In the genomic region with DNA sequence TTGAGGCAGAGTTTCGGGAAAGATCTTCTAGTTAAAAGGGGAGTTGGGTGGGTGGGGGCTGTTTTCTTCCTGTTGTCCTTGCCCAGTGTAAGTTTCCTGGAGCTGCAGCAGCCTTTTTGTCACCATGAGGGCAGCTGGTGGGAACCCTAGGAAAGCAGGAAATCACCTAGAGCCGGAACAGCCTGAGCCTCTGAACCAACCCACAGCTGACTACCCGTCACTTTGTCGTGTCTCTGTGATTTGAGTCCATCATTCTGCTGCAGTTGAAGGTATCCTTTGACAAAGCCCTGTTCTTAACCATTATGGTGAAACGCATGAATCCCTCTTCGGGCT, we compare ENCODE assay signal across 8 cellular contexts. TPM values are rescaled to one million over a fixed set of nuclear protein-coding genes. Genes with fewer than 3 reads are reported as not detected.
DNase-seq lines count a peak whose midpoint lies in the region; ATAC-seq and TF ChIP-seq lines count a peak whose summit lies in the region.

No MANE protein-coding gene starts in this region.

- H3F3A ChIP-seq in PC-9 (ENCODE audit: insufficient read depth, low read depth): no peaks in the 10 kb centered on the region

- no peaks in the 10 kb centered on the region for H3K36me3 ChIP-seq in CD8-positive, alpha-beta T cell (ENCODE audit: insufficient read depth, low read length)
- H3K36me3 ChIP-seq in PC-9 (ENCODE audit: low read depth) (no peaks in the 10 kb centered on the region), endodermal cell (ENCODE audit: control insufficient read depth, insufficient read depth, low read length) (no peaks in the 10 kb centered on the region)

- CTCF ChIA-PET in CD8-positive, alpha-beta T cell (lab: Charles Lee): interaction anchor here (1.6 to 4.1 kb wide), 5 partner anchors 10 to 76 kb away, joined by 3 to 45 read pairs (median 5); a partner anchor contains a TSS
- CTCF ChIA-PET in PC-9 (lab: Charles Lee): no interaction called here

- BruUV-seq in PC-9 (replicated peaks; lab: Mats Ljungman, UMichigan): no TSS peak

- H3K27me3 Mint-ChIP-seq in CD8-positive, alpha-beta T cell (ENCODE audit: low read depth): no peaks in the 10 kb centered on the region
- H3K27me3 Mint-ChIP-seq in endodermal cell (ENCODE audit: insufficient read depth) (peaks cover 10% of the 10 kb centered on the region), osteocyte (ENCODE audit: unreplicated experiment) (no peaks in the 10 kb centered on the region)

- peaks cover 10% of the 10 kb centered on the region for H3K36me3 Mint-ChIP-seq in CD8-positive, alpha-beta T cell
- H3K36me3 Mint-ChIP-seq in endodermal cell (ENCODE audit: low read depth) (peaks cover 1% of the 10 kb centered on the region), osteocyte (ENCODE audit: unreplicated experiment) (no peaks in the 10 kb centered on the region)

- H3K9me2 ChIP-seq in PC-9 (ENCODE audit: insufficient read depth): no peaks in the 10 kb centered on the region

- no peak for TF ChIP-seq CTCF in CD8-positive, alpha-beta T cell (IDR thresholded peaks at IDR 0.05)
- TF ChIP-seq CTCF in PC-9 (conservative IDR thresholded peaks at IDR 0.05): no peak
- no peak for TF ChIP-seq CTCF in endodermal cell (conservative IDR thresholded peaks at IDR 0.05)
- no peak for TF ChIP-seq CTCF in osteocyte (IDR thresholded peaks at IDR 0.05)

- peaks cover 18% of the 10 kb centered on the region for H3K4me1 ChIP-seq in CD8-positive, alpha-beta T cell (ENCODE audit: insufficient read depth, low read length)
- H3K4me1 ChIP-seq in PC-9 (replicated peaks; ENCODE audit: insufficient read depth) (no peaks in the 10 kb centered on the region), endodermal cell (ENCODE audit: control insufficient read depth, insufficient read depth, low read length) (peaks cover 6% of the 10 kb centered on the region)

- peak overlapping the region; percentile 90 for H3K27ac ChIP-seq in CD8-positive, alpha-beta T cell (ENCODE audit: low read depth, low read length)
- H3K27ac ChIP-seq in PC-9 (no peak overlapping the region), endodermal cell (ENCODE audit: low read depth, low read length) (peak overlapping the region; percentile 76)

- no peaks in the 10 kb centered on the region for H4K20me1 ChIP-seq in PC-9 (ENCODE audit: insufficient read depth)

- no peaks in the 10 kb centered on the region for H3K27me3 ChIP-seq in CD8-positive, alpha-beta T cell (ENCODE audit: insufficient read depth, low read length)
- no peaks in the 10 kb centered on the region for H3K27me3 ChIP-seq in PC-9 (ENCODE audit: insufficient read depth, low read depth)
- H3K27me3 ChIP-seq in endodermal cell (ENCODE audit: control insufficient read depth, insufficient read depth, low read length, poor library complexity, severe bottlenecking): no peaks in the 10 kb centered on the region

- POLR2A ChIA-PET in CD8-positive, alpha-beta T cell (lab: Charles Lee): interaction anchor here (0.7 to 3.2 kb wide), 7 partner anchors 10 to 645 kb away, joined by 3 to 88 read pairs (median 8); a partner anchor contains a TSS
- POLR2A ChIA-PET in PC-9 (lab: Charles Lee; ENCODE audit: unreplicated experiment): interaction anchor here (0.6 kb wide), 1 partner anchor 26 kb away, joined by 5 read pairs; no protein-coding TSS in a partner anchor

- no peak for ATAC-seq in CD8-positive, alpha-beta T cell
- ATAC-seq in GM19395 (IDR thresholded peaks at IDR 0.05; ENCODE audit: unreplicated experiment): no peak
- no peak for ATAC-seq in GM19351 (IDR thresholded peaks at IDR 0.05; ENCODE audit: unreplicated experiment)

- no peaks in the 10 kb centered on the region for H3K9me3 ChIP-seq in CD8-positive, alpha-beta T cell (ENCODE audit: low read length)
- H3K9me3 ChIP-seq in PC-9 (ENCODE audit: insufficient read depth, low read depth) (no peaks in the 10 kb centered on the region), endodermal cell (ENCODE audit: control insufficient read depth, low read length) (peaks cover 12% of the 10 kb centered on the region)

- WGBS in endodermal cell (ENCODE audit: insufficient coverage in 1 of 2, insufficient read length in 1 of 2), 2 experiments: 82 to 91% methylated on average over 3 to 6 of the region's 6 CpGs

- no peaks in the 10 kb centered on the region for H3K79me2 ChIP-seq in PC-9 (ENCODE audit: low read depth)

- no peak overlapping the region for H2AFZ ChIP-seq in PC-9

- no peaks in the 10 kb centered on the region for H3K9me3 Mint-ChIP-seq in CD8-positive, alpha-beta T cell
- H3K9me3 Mint-ChIP-seq in endodermal cell (peaks cover 25% of the 10 kb centered on the region), osteocyte (ENCODE audit: unreplicated experiment) (no peaks in the 10 kb centered on the region)

- intact Hi-C loops in CD8-positive, alpha-beta T cell (cut with DNase I, micrococcal nuclease): loop anchor here (1.0 to 10.0 kb wide), 9 partner anchors 15 to 1793 kb away; a partner anchor contains a TSS
- intact Hi-C loops in PC-9 (cut with micrococcal nuclease; ENCODE audit: unreplicated experiment): loop anchor here (1.0 kb wide), 1 partner anchor 24 kb away; a partner anchor contains a TSS

- no peak for DNase-seq in CD8-positive, alpha-beta T cell
- no peak for DNase-seq in PC-9
- no peak for DNase-seq in endodermal cell
- DNase-seq in osteocyte (ENCODE audit: extremely low spot score, unreplicated experiment): no peak
- DNase-seq in HuH-7.5 (ENCODE audit: low spot score): no peak
- no peak for DNase-seq in NCI-H524 (lab: John Stamatoyannopoulos, UW)

- H3K9ac ChIP-seq in endodermal cell (ENCODE audit: extremely low read depth, low read length, poor library complexity, severe bottlenecking): peak overlapping the region; percentile 55

- peak overlapping the region; percentile 88 for H3K4me3 ChIP-seq in CD8-positive, alpha-beta T cell (ENCODE audit: low read depth, low read length)
- H3K4me3 ChIP-seq in PC-9 (peak overlapping the region; percentile 65; the same call in 1 of the 2 replicates), endodermal cell (ENCODE audit: low read length) (peak overlapping the region; percentile 96)

- H3K27ac Mint-ChIP-seq in CD8-positive, alpha-beta T cell: peak overlapping the region; percentile 97
- H3K27ac Mint-ChIP-seq in endodermal cell: peak overlapping the region; percentile 97
- peak overlapping the region; percentile 98 for H3K27ac Mint-ChIP-seq in osteocyte (ENCODE audit: unreplicated experiment)

- H3K4me1 Mint-ChIP-seq in CD8-positive, alpha-beta T cell (ENCODE audit: low read depth): peaks cover 45% of the 10 kb centered on the region
- H3K4me1 Mint-ChIP-seq in endodermal cell (peaks cover 10% of the 10 kb centered on the region), osteocyte (ENCODE audit: unreplicated experiment) (peaks cover 21% of the 10 kb centered on the region)

- peak overlapping the region; percentile 74 for H3K4me2 ChIP-seq in PC-9

- peak overlapping the region; percentile 99 for H3K4me3 Mint-ChIP-seq in CD8-positive, alpha-beta T cell
- peak overlapping the region; percentile 81 for H3K4me3 Mint-ChIP-seq in endodermal cell
- peak overlapping the region; percentile 98 for H3K4me3 Mint-ChIP-seq in osteocyte (ENCODE audit: unreplicated experiment)

RNA-seq across cellular contexts. Expression of a gene that starts 1.2 kb away (rescaled TPM):
- total RNA-seq in CD8-positive, alpha-beta T cell: 1 to 10 TPM; 4.5 to 5.2 TPM
- total RNA-seq in PC-9 (2021) (2.8 and 3.5 TPM in 2 replicates), endodermal cell (1 to 10 TPM; 1.5 to 1.9 TPM), osteocyte (2.9 and 4.1 TPM in 2 replicates)
- 1.3 TPM for polyA plus RNA-seq in endodermal cell (2013, experiment 1 of 2)
- polyA plus RNA-seq in endodermal cell (2013, experiment 2 of 2): 0.70 TPM

RNA-seq across cellular contexts. Expression of a gene that starts 24.4 kb away (rescaled TPM):
- total RNA-seq in CD8-positive, alpha-beta T cell: 10 to 100 TPM; 20.7 to 23.7 TPM
- total RNA-seq in PC-9 (2021) (69.0 and 78.0 TPM in 2 replicates), endodermal cell (100 to 1,000 TPM; 119 to 123 TPM), osteocyte (58.7 and 61.2 TPM in 2 replicates)
- polyA plus RNA-seq in endodermal cell (2013, experiment 1 of 2): 117 TPM
- polyA plus RNA-seq in endodermal cell (2013, experiment 2 of 2): 109 TPM
